ENCODE assay signal across 20 cellular contexts in the genomic region with DNA sequence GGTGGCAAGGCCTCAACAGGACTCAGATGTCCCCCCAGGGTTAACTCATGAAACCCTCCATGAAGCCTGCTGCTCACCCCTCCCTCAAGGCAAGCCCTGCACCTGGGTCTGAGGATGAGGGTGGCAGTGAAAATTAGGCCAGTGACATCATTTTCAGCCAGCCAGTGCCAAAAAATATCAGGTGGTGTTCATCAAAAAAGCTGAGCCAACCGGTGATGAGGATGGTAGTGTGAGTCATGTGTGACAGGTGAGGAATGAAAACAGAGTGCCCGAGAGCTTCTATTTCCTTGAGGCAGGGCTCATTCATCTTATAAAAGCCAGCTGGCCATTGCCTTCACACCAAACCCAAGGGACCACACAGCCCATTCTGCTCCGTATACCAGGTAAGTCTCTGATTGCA. TPM values are rescaled to one million over a fixed set of nuclear protein-coding genes. Genes with fewer than 3 reads are reported as not detected.
DNase-seq lines count a peak whose midpoint lies in the region; ATAC-seq and TF ChIP-seq lines count a peak whose summit lies in the region.
"Had no signal": no experiment of that assay in that cellular context is flagged by ENCODE, and none has a peak within 500 bp of the region (broad histone marks: within the 10 kb centered on the region; RNA-seq: fewer than 3 reads in every experiment).

TSS of gene SPRR1A (plus strand) at position 339 of the 400 bp plus-strand sequence. CDS start 1,150 bp downstream, outside the sequence.

- DNase-seq in SHP77 (lab: John Stamatoyannopoulos, UW) (peak; percentile 14 to 21), SHP77 treated with DMSO at 0.1 percent for 48 hours (lab: John Stamatoyannopoulos, UW) (no peak), WERI-Rb-1 (no peak), foreskin keratinocyte (peak; percentile 32 to 69), vagina (ENCODE audit: extremely low spot score in 2 of 2) (peak in 1 of 2 donors; percentile 44), GM03348 (ENCODE audit: low spot score) (no peak)
- DNase-seq: COR-L47, DMS79, H9, NCI-H1436 treated with DMSO at 0.1 percent for 48 hours, NCI-H2081 treated with DMSO at 0.1 percent for 48 hours, NCI-H446, Peyer's patch had no signal

- H3K9me3 ChIP-seq in WERI-Rb-1 (ENCODE audit: severe bottlenecking) = peaks cover 5% of the 10 kb centered on the region
- no peaks in the 10 kb centered on the region for H3K9me3 ChIP-seq in vagina
- H3K9me3 ChIP-seq: Peyer's patch had no signal

- TF ChIP-seq CTCF in WERI-Rb-1 (IDR thresholded peaks at IDR 0.05; ENCODE audit: low read depth, low read length) (no peak), foreskin keratinocyte (conservative IDR thresholded peaks at IDR 0.05) (no peak), vagina (IDR thresholded peaks at IDR 0.05) (no peak)

- H3K27me3 ChIP-seq in WERI-Rb-1 (ENCODE audit: insufficient read depth, low read depth, severe bottlenecking) (no peaks in the 10 kb centered on the region), foreskin keratinocyte (no peaks in the 10 kb centered on the region), vagina (no peaks in the 10 kb centered on the region)
- H3K27me3 ChIP-seq: Peyer's patch had no signal

- intact Hi-C loops in vagina (cut with DNase I) = no loop called here

- peak within 1 kb of the TSS; percentile 15 for H3K4me3 ChIP-seq in WERI-Rb-1 (ENCODE audit: low read depth, low read length)
- peak within 1 kb of the TSS in 1 of 2 donors; percentile 15 for H3K4me3 ChIP-seq in vagina
- H3K4me3 ChIP-seq: Peyer's patch had no signal

- ATAC-seq in foreskin keratinocyte (peak; percentile 57), HG03439 (IDR thresholded peaks at IDR 0.05; ENCODE audit: unreplicated experiment) (no peak), HG03520 (IDR thresholded peaks at IDR 0.05; ENCODE audit: unreplicated experiment) (no peak)

- H3K36me3 ChIP-seq in WERI-Rb-1 = no peaks in the 10 kb centered on the region
- no peaks in the 10 kb centered on the region for H3K36me3 ChIP-seq in vagina
- H3K36me3 ChIP-seq: Peyer's patch had no signal

- H3K27ac ChIP-seq in WERI-Rb-1 (peak within 1 kb of the TSS; percentile 51), foreskin keratinocyte (no peak within 1 kb of the TSS), vagina (no peak within 1 kb of the TSS)
- H3K27ac ChIP-seq: C4-2B, Peyer's patch had no signal

- no peaks in the 10 kb centered on the region for H3K4me1 ChIP-seq in foreskin keratinocyte
- H3K4me1 ChIP-seq in vagina = no peaks in the 10 kb centered on the region
- H3K4me1 ChIP-seq: Peyer's patch had no signal

- TF ChIP-seq POLR2A in vagina (IDR thresholded peaks at IDR 0.05) = no peak

RNA-seq across cellular contexts. Expression of gene SPRR1A, which starts in this region (rescaled TPM):
- total RNA-seq in foreskin keratinocyte (7.7 and 12.7 TPM in 2 replicates), vagina (109 TPM)
- 9.4 and 21.8 TPM in 2 replicates for polyA plus RNA-seq in foreskin keratinocyte
- total RNA-seq: A172, G401, H9, HT1080, Peyer's patch had no signal
- polyA plus RNA-seq: IgD-negative memory B cell had no signal

Comparison
In these comparisons a context has a peak if more than half of its experiments do, and no peak if none do; other contexts are left out.
1. DNase-seq: peak in SHP77 (2 of 2) and foreskin keratinocyte (2 of 2); none in SHP77 treated with DMSO at 0.1 percent for 48 hours (single experiment), WERI-Rb-1 (single experiment) and GM03348 (single experiment).